ENCODE assay signal across 1 cellular context in genomic region chr11:65472588-65473274, GRCh38.
TF ChIP-seq lines count a peak whose summit lies in the region.
"Not testable (repeated sequence)": the region's sequence is repeated elsewhere in the genome, so short reads cannot be mapped to it uniquely, and the experiment has no call there.

No MANE protein-coding gene starts in this region.

TF ChIP-seq in K562, 482 proteins besides CTCF, POLR2A, EP300 and RAD21:
- peak; percentile 36; the same call in 1 of the 2 replicates for TF ChIP-seq C11orf30 (IDR thresholded peaks at IDR 0.05; ENCODE audit: low read depth)
- TF ChIP-seq PHF20 (IDR thresholded peaks at IDR 0.05; ENCODE audit: partially characterized antibody) = peak; percentile 45
- TF ChIP-seq E2F8 (IDR thresholded peaks at IDR 0.05; ENCODE audit: low read depth, partially characterized antibody) = peak; percentile 5
- 0 out of 2 replicates have a peak, but pooled peaks have one; percentile 51 for TF ChIP-seq IRF9 (tag; IDR thresholded peaks at IDR 0.05)
- TF ChIP-seq ZBTB40 (IDR thresholded peaks at IDR 0.05) = peak; percentile 33; the same call in 1 of the 2 replicates
- not testable (repeated sequence) for TF ChIP-seq ZBTB40 (CRISPR knock-in tag; IDR thresholded peaks at IDR 0.05); ATF3 (CRISPR knock-in tag; conservative IDR thresholded peaks at IDR 0.05); ZNF740 (CRISPR knock-in tag; IDR thresholded peaks at IDR 0.05)
- TF ChIP-seq HDAC2 (IDR thresholded peaks at IDR 0.05) = 0 out of 2 replicates have a peak, but pooled peaks have one; percentile 21
- 0 out of 2 replicates have a peak, but pooled peaks have one; percentile 5 for TF ChIP-seq ZNF644 (tag; IDR thresholded peaks at IDR 0.05; ENCODE audit: low read depth)
- peak; percentile 63 to 69; a peak in 3 of 4 replicates for TF ChIP-seq TRIM24 (IDR thresholded peaks at IDR 0.05)
- TF ChIP-seq ATF7 (IDR thresholded peaks at IDR 0.05) = 0 out of 2 replicates have a peak, but pooled peaks have one; percentile 8
- peak; percentile 29; the same call in 1 of the 2 replicates for TF ChIP-seq SMARCA5 (IDR thresholded peaks at IDR 0.05)
- TF ChIP-seq CEBPG (CRISPR knock-in tag; IDR thresholded peaks at IDR 0.05) = peak; percentile 67; the same call in 1 of the 2 replicates
- TF ChIP-seq CEBPG (tag; conservative IDR thresholded peaks at IDR 0.05 in 1 of 2, IDR thresholded peaks at IDR 0.05 in 1 of 2) = peak; percentile 51 to 55; a peak in 3 of 4 replicates
- peak; percentile 90 for TF ChIP-seq ATF3 (IDR thresholded peaks at IDR 0.05)
- TF ChIP-seq BCOR (IDR thresholded peaks at IDR 0.05) = peak; percentile 62; the same call in 1 of the 2 replicates
- TF ChIP-seq MLLT1 (IDR thresholded peaks at IDR 0.05) = peak in 1 of 2 experiments; percentile 3; a peak in 1 of 4 replicates
- TF ChIP-seq ZBTB2 (IDR thresholded peaks at IDR 0.05) = 0 out of 2 replicates have a peak, but pooled peaks have one; percentile 15
- TF ChIP-seq KDM1A (IDR thresholded peaks at IDR 0.05) = peak; percentile 48 to 61; a peak in 2 of 4 replicates
- TF ChIP-seq MTA1 (IDR thresholded peaks at IDR 0.05; ENCODE audit: borderline replicate concordance) = 0 out of 2 replicates have a peak, but pooled peaks have one; percentile 33
- TF ChIP-seq CEBPB (tag; IDR thresholded peaks at IDR 0.05) = peak; percentile 80
- TF ChIP-seq HDAC1 (IDR thresholded peaks at IDR 0.05) = peak in 1 of 2 experiments; percentile 31; a peak in 2 of 4 replicates
- TF ChIP-seq KDM2B (CRISPR knock-in tag; IDR thresholded peaks at IDR 0.05) = 0 out of 2 replicates have a peak, but pooled peaks have one; percentile 3
- TF ChIP-seq ZNF740 (tag; IDR thresholded peaks at IDR 0.05) = 0 out of 4 replicates have a peak, but pooled peaks of 1 of the 2 experiments have one; percentile 47
